Comparison of ENCODE assay signal across 13 cellular contexts in the genomic region with DNA sequence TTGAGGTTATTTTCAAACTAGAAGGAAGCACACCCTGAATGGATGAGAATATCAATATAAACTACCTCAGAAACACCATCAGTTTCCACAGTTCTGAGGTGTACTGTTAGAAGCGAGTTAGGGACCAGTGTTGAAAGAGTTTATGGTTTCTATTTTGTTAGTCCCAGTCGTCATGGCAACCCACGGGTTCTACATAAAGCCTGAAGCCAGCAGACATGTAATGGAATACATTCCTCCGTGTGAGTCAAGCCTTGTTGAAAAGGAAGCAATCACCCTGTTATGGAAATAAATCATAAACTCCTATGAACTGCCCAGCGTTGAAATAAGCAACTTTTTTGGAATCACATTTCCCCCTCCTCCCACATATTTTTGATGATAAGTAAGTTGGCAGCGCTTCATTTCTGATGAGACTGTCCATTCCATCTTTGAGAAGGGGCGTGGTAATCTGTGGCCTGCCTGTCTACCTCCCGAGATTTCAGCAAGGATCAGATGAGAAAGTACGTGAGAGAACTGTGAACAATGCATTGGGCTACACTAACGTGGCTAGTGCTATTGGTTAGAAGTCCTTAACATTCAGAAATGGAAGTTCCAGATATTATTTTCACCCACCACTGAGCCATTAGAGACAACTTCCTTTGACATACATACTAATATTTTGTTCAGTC. TPM values are rescaled to one million over a fixed set of nuclear protein-coding genes. Genes with fewer than 3 reads are reported as not detected.
DNase-seq lines count a peak whose midpoint lies in the region; ATAC-seq and TF ChIP-seq lines count a peak whose summit lies in the region.
"Had no signal": no experiment of that assay in that cellular context is flagged by ENCODE, and none has a peak within 500 bp of the region (broad histone marks: within the 10 kb centered on the region; RNA-seq: fewer than 3 reads in every experiment).

No MANE protein-coding gene starts in this region.

- H3K4me3 ChIP-seq in gastroesophageal sphincter, result no peak overlapping the region
- H3K4me3 ChIP-seq in tibial artery, result peak overlapping the region in 1 of 2 donors; percentile 20

- DNase-seq in DMS53 (lab: John Stamatoyannopoulos, UW) (peak; percentile 19), DMS53 treated with DMSO at 0.1 percent for 48 hours (lab: John Stamatoyannopoulos, UW; ENCODE audit: unreplicated experiment) (no peak), amniotic epithelial cell (ENCODE audit: low read depth) (peak; percentile 71), tibial artery (peak; percentile 77 to 79)
- no peak for DNase-seq in activated T-cell treated with anti-CD3 and anti-CD28 coated beads, Interleukin-2, amount 50 U/mL, for 72 hours
- no peak for DNase-seq in activated CD8-positive, alpha-beta memory T cell treated with anti-CD3 and anti-CD28 coated beads, Interleukin-2, amount 10 ng/mL, durations not matched to agents 7 days and 5 days
- DNase-seq: activated naive CD8-positive, alpha-beta T cell treated with anti-CD3 and anti-CD28 coated beads, Interleukin-2, amount 10 ng/mL, durations not matched to agents 7 days and 5 days; GF-D8; NCI-H146; T-helper 1 cell had no signal

- CTCF ChIA-PET in activated CD8-positive, alpha-beta memory T cell treated with anti-CD3 and anti-CD28 coated beads, Interleukin-2, amount 10 ng/mL, durations not matched to agents 7 days and 5 days (lab: Charles Lee), result no interaction called here

- TF ChIP-seq CTCF in gastroesophageal sphincter (IDR thresholded peaks at IDR 0.05), result no peak
- TF ChIP-seq CTCF in tibial artery (IDR thresholded peaks at IDR 0.05), result no peak

- intact Hi-C loops in tibial artery (cut with DNase I; ENCODE audit: low total_unique reads), result no loop called here

- no peak overlapping the region for H3K27ac Mint-ChIP-seq in activated T-cell treated with anti-CD3 and anti-CD28 coated beads, Interleukin-2, amount 50 U/mL, for 72 hours
- H3K27ac Mint-ChIP-seq in activated CD8-positive, alpha-beta memory T cell treated with anti-CD3 and anti-CD28 coated beads, Interleukin-2, amount 10 ng/mL, durations not matched to agents 7 days and 5 days, result no peak overlapping the region
- H3K27ac Mint-ChIP-seq: activated naive CD8-positive, alpha-beta T cell treated with anti-CD3 and anti-CD28 coated beads, Interleukin-2, amount 10 ng/mL, durations not matched to agents 7 days and 5 days; nephron had no signal

- no peaks in the 10 kb centered on the region for H3K9me3 Mint-ChIP-seq in activated T-cell treated with anti-CD3 and anti-CD28 coated beads, Interleukin-2, amount 50 U/mL, for 72 hours
- H3K9me3 Mint-ChIP-seq in activated CD8-positive, alpha-beta memory T cell treated with anti-CD3 and anti-CD28 coated beads, Interleukin-2, amount 10 ng/mL, durations not matched to agents 7 days and 5 days (ENCODE audit: low read depth), result no peaks in the 10 kb centered on the region
- H3K9me3 Mint-ChIP-seq: activated naive CD8-positive, alpha-beta T cell treated with anti-CD3 and anti-CD28 coated beads, Interleukin-2, amount 10 ng/mL, durations not matched to agents 7 days and 5 days had no signal

- no peaks in the 10 kb centered on the region for H3K36me3 ChIP-seq in gastroesophageal sphincter
- H3K36me3 ChIP-seq in tibial artery, result no peaks in the 10 kb centered on the region

- TF ChIP-seq POLR2A in gastroesophageal sphincter (IDR thresholded peaks at IDR 0.05), result no peak

- H3K4me3 Mint-ChIP-seq in activated T-cell treated with anti-CD3 and anti-CD28 coated beads, Interleukin-2, amount 50 U/mL, for 72 hours, result no peak overlapping the region
- H3K4me3 Mint-ChIP-seq in activated CD8-positive, alpha-beta memory T cell treated with anti-CD3 and anti-CD28 coated beads, Interleukin-2, amount 10 ng/mL, durations not matched to agents 7 days and 5 days, result no peak overlapping the region
- H3K4me3 Mint-ChIP-seq: activated naive CD8-positive, alpha-beta T cell treated with anti-CD3 and anti-CD28 coated beads, Interleukin-2, amount 10 ng/mL, durations not matched to agents 7 days and 5 days; nephron had no signal

- H3K27ac ChIP-seq in gastroesophageal sphincter (no peak overlapping the region), tibial artery (peak overlapping the region; percentile 59 to 66)

- H3K27me3 ChIP-seq in gastroesophageal sphincter (no peaks in the 10 kb centered on the region), tibial artery (no peaks in the 10 kb centered on the region)

- H3K4me1 Mint-ChIP-seq in activated T-cell treated with anti-CD3 and anti-CD28 coated beads, Interleukin-2, amount 50 U/mL, for 72 hours (ENCODE audit: low read depth), result no peaks in the 10 kb centered on the region
- H3K4me1 Mint-ChIP-seq in activated CD8-positive, alpha-beta memory T cell treated with anti-CD3 and anti-CD28 coated beads, Interleukin-2, amount 10 ng/mL, durations not matched to agents 7 days and 5 days, result no peaks in the 10 kb centered on the region
- H3K4me1 Mint-ChIP-seq: activated naive CD8-positive, alpha-beta T cell treated with anti-CD3 and anti-CD28 coated beads, Interleukin-2, amount 10 ng/mL, durations not matched to agents 7 days and 5 days had no signal

- ATAC-seq in gastroesophageal sphincter (peak; percentile 79), GM21447 (IDR thresholded peaks at IDR 0.05; ENCODE audit: unreplicated experiment) (no peak)
- no peak for ATAC-seq in activated T-cell treated with anti-CD3 and anti-CD28 coated beads, Interleukin-2, amount 50 U/mL, for 72 hours (replicated peaks in 1 of 2)
- no peak for ATAC-seq in activated CD8-positive, alpha-beta memory T cell treated with anti-CD3 and anti-CD28 coated beads, Interleukin-2, amount 10 ng/mL, durations not matched to agents 7 days and 5 days

- no peaks in the 10 kb centered on the region for H3K36me3 Mint-ChIP-seq in activated T-cell treated with anti-CD3 and anti-CD28 coated beads, Interleukin-2, amount 50 U/mL, for 72 hours (ENCODE audit: insufficient read depth in 2 of 2)
- no peaks in the 10 kb centered on the region for H3K36me3 Mint-ChIP-seq in activated CD8-positive, alpha-beta memory T cell treated with anti-CD3 and anti-CD28 coated beads, Interleukin-2, amount 10 ng/mL, durations not matched to agents 7 days and 5 days
- H3K36me3 Mint-ChIP-seq: activated naive CD8-positive, alpha-beta T cell treated with anti-CD3 and anti-CD28 coated beads, Interleukin-2, amount 10 ng/mL, durations not matched to agents 7 days and 5 days had no signal

- H3K4me1 ChIP-seq in gastroesophageal sphincter, result no peaks in the 10 kb centered on the region
- no peaks in the 10 kb centered on the region for H3K4me1 ChIP-seq in tibial artery

- WGBS in gastroesophageal sphincter (ENCODE audit: low coverage in 1 of 2), 2 donors, result 12 to 51% methylated on average over 7 to 8 of the region's 10 CpGs

- TF ChIP-seq EP300 in gastroesophageal sphincter (IDR thresholded peaks at IDR 0.05), result no peak

- H3K27me3 Mint-ChIP-seq in activated T-cell treated with anti-CD3 and anti-CD28 coated beads, Interleukin-2, amount 50 U/mL, for 72 hours (ENCODE audit: low read depth), result peaks cover 6% of the 10 kb centered on the region
- peaks cover 4% of the 10 kb centered on the region for H3K27me3 Mint-ChIP-seq in activated CD8-positive, alpha-beta memory T cell treated with anti-CD3 and anti-CD28 coated beads, Interleukin-2, amount 10 ng/mL, durations not matched to agents 7 days and 5 days
- H3K27me3 Mint-ChIP-seq: activated naive CD8-positive, alpha-beta T cell treated with anti-CD3 and anti-CD28 coated beads, Interleukin-2, amount 10 ng/mL, durations not matched to agents 7 days and 5 days had no signal

- H3K9me3 ChIP-seq in gastroesophageal sphincter, result no peaks in the 10 kb centered on the region
- H3K9me3 ChIP-seq in tibial artery, result no peaks in the 10 kb centered on the region

RNA-seq across cellular contexts. Expression of a gene that starts 40.4 kb away (rescaled TPM):
- 100 to 1,000 TPM in 2 of 4 donors, 10 to 100 TPM in 2; 74.2 to 186 (median 117) TPM for total RNA-seq in gastroesophageal sphincter
- 100 to 1,000 TPM; 165 to 179 TPM for total RNA-seq in activated T-cell treated with anti-CD3 and anti-CD28 coated beads, Interleukin-2, amount 50 U/mL, for 72 hours
- total RNA-seq in activated CD8-positive, alpha-beta memory T cell treated with anti-CD3 and anti-CD28 coated beads, Interleukin-2, amount 10 ng/mL, durations not matched to agents 7 days and 5 days, result 100 to 1,000 TPM; 162 to 180 TPM

Comparison
In these comparisons a context has a peak if more than half of its experiments do, and no peak if none do; other contexts are left out.
1. DNase-seq: peak in DMS53 (single experiment), amniotic epithelial cell (single experiment) and tibial artery (2 of 2); none in DMS53 treated with DMSO at 0.1 percent for 48 hours (single experiment), activated T-cell treated with anti-CD3 and anti-CD28 coated beads, Interleukin-2, amount 50 U/mL, for 72 hours (0 of 2) and activated CD8-positive, alpha-beta memory T cell treated with anti-CD3 and anti-CD28 coated beads, Interleukin-2, amount 10 ng/mL, durations not matched to agents 7 days and 5 days (single experiment).
2. H3K27ac ChIP-seq: peak in tibial artery (2 of 2); none in gastroesophageal sphincter (0 of 4).